ENCODE assay signal across 28 cellular contexts in genomic region chr14:65972891-65973290, GRCh38.
DNase-seq lines count a peak whose midpoint lies in the region; ATAC-seq and TF ChIP-seq lines count a peak whose summit lies in the region.
"Had no signal": no experiment of that assay in that cellular context is flagged by ENCODE, and none has a peak within 500 bp of the region (broad histone marks: within the 10 kb centered on the region; RNA-seq: fewer than 3 reads in every experiment).

No MANE protein-coding gene starts in this region.

- H3K4me3 ChIP-seq in RWPE2 (ENCODE audit: severe bottlenecking) (no peak overlapping the region), fibroblast of mammary gland (ENCODE audit: control insufficient read depth, low read depth, low read length) (no peak overlapping the region), skeletal muscle cell (ENCODE audit: low read depth, low read length) (no peak overlapping the region)
- H3K4me3 ChIP-seq: SK-N-MC had no signal

- H3K9me3 ChIP-seq in RWPE2 (ENCODE audit: severe bottlenecking): no peaks in the 10 kb centered on the region

- TF ChIP-seq CTCF in RWPE2 (IDR thresholded peaks at IDR 0.05; ENCODE audit: poor library complexity, severe bottlenecking): no peak
- no peak for TF ChIP-seq CTCF in fibroblast of mammary gland (conservative IDR thresholded peaks at IDR 0.05; ENCODE audit: control insufficient read depth, insufficient read depth, low read depth, low read length)

- no peaks in the 10 kb centered on the region for H3K36me3 ChIP-seq in RWPE2 (ENCODE audit: low read depth)
- H3K36me3 ChIP-seq: WERI-Rb-1 had no signal

- no peak overlapping the region for H3K27ac ChIP-seq in RWPE2 (ENCODE audit: poor library complexity, severe bottlenecking)
- H3K27ac ChIP-seq: SK-N-MC, WERI-Rb-1 had no signal

- peak; percentile 67 for DNase-seq in EL
- no peak for DNase-seq in RWPE2 (ENCODE audit: low spot score)
- peak; percentile 55 for DNase-seq in fibroblast of mammary gland (ENCODE audit: low read depth)
- DNase-seq in skeletal muscle cell (ENCODE audit: low read depth): peak; percentile 26
- no peak for DNase-seq in cortex of kidney (lab: John Stamatoyannopoulos, UW)
- no peak for DNase-seq in NK-92 (lab: John Stamatoyannopoulos, UW; ENCODE audit: unreplicated experiment)
- DNase-seq in globus pallidus (ENCODE audit: low spot score): no peak
- DNase-seq: activated CD4-positive, alpha-beta T cell treated with anti-CD3 and anti-CD28 coated beads, Interleukin-2, amount 10 ng/mL, durations not matched to agents 7 days and 5 days; activated naive CD4-positive, alpha-beta T cell treated with Interleukin-2 at 50 U/mL for 16 hours; activated T-cell treated with anti-CD3 and anti-CD28 coated beads, Interleukin-2, amount 50 U/mL, for 48 hours; AML-193; amygdala; CD4-positive, alpha-beta memory T cell; cerebellar nuclear complex; effector CD8-positive, alpha-beta T cell; erythroblast; GF-D8; GOT3; NCI-H187; NCI-H748 treated with DMSO at 0.1 percent for 48 hours; posterior cingulate gyrus; RPMI8226; T-helper 2 cell; WERI-Rb-1 had no signal

- no peaks in the 10 kb centered on the region for H3K4me1 ChIP-seq in RWPE2 (ENCODE audit: insufficient read depth, poor library complexity, severe bottlenecking)

- peak; percentile 51; the same call in 1 of the 3 replicates for ATAC-seq in RWPE2 (ENCODE audit: low read depth)
- no peak for ATAC-seq in HG02885 (IDR thresholded peaks at IDR 0.05; ENCODE audit: poor library complexity, unreplicated experiment)
- ATAC-seq: HepG2, sciatic nerve had no signal

- H3K27me3 ChIP-seq in RWPE2 (ENCODE audit: insufficient read depth, poor library complexity, severe bottlenecking): peaks cover 4% of the 10 kb centered on the region

Comparison
In these comparisons a context has a peak if more than half of its experiments do, and no peak if none do; other contexts are left out.
1. DNase-seq: peak in EL (single experiment), fibroblast of mammary gland (single experiment) and skeletal muscle cell (single experiment); none in RWPE2 (single experiment), cortex of kidney (single experiment), NK-92 (single experiment) and globus pallidus (single experiment).